Comparison of ENCODE assay signal across 15 cellular contexts in the genomic region with DNA sequence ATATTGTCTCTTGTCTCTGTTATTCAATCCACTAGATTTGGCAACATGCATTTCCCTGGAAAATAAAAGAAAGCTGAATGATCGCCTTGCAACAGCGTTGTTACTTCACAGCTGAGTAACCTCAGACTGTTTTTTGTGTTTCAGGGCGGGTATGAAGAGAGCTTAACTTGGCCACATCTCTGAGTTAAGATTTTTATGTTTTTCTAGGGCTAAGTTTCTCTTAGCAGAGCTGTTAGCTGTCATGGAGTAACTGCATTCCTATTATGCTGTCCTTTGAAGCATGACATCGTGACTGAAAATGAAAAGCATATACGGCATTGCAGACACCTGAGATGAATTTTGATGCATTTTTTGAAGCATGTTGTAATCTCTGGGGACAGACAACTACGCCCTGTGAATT.
DNase-seq lines count a peak whose midpoint lies in the region; ATAC-seq and TF ChIP-seq lines count a peak whose summit lies in the region.
"Had no signal": no experiment of that assay in that cellular context is flagged by ENCODE, and none has a peak within 500 bp of the region (broad histone marks: within the 10 kb centered on the region; RNA-seq: fewer than 3 reads in every experiment).

No MANE protein-coding gene starts in this region.

- intact Hi-C loops in Right ventricle myocardium inferior (cut with DNase I) = no loop called here
- intact Hi-C loops in right cardiac atrium (cut with DNase I) = no loop called here
- intact Hi-C loops in thyroid gland (cut with DNase I) = no loop called here

- no peak overlapping the region for H3K4me2 ChIP-seq in hepatocyte

- TF ChIP-seq CTCF in thyroid gland (IDR thresholded peaks at IDR 0.05) (no peak), hepatocyte (IDR thresholded peaks at IDR 0.05; ENCODE audit: poor library complexity) (no peak)

- H3K9me3 ChIP-seq in right cardiac atrium (ENCODE audit: control insufficient read depth, low read length) (no peaks in the 10 kb centered on the region), thyroid gland (no peaks in the 10 kb centered on the region), hepatocyte (ENCODE audit: low read depth) (no peaks in the 10 kb centered on the region)
- H3K9me3 ChIP-seq: psoas muscle, vagina had no signal

- no peaks in the 10 kb centered on the region for H3K79me2 ChIP-seq in hepatocyte

- H3K27ac ChIP-seq in right cardiac atrium (ENCODE audit: low read length) (no peak overlapping the region), thyroid gland (peak overlapping the region; percentile 20 to 41 (median 41)), hepatocyte (no peak overlapping the region)
- H3K27ac ChIP-seq: psoas muscle, vagina had no signal

- H3K36me3 ChIP-seq in thyroid gland (no peaks in the 10 kb centered on the region), hepatocyte (replicated peaks; ENCODE audit: insufficient read depth, low read depth) (no peaks in the 10 kb centered on the region)
- H3K36me3 ChIP-seq: vagina had no signal

- ATAC-seq in Right ventricle myocardium inferior (peak; percentile 44), right cardiac atrium (no peak), left lobe of liver (no peak)
- ATAC-seq: psoas muscle had no signal

- H3K4me1 ChIP-seq in right cardiac atrium (ENCODE audit: control insufficient read depth, insufficient read depth, low read length) (no peaks in the 10 kb centered on the region), thyroid gland (no peaks in the 10 kb centered on the region), hepatocyte (ENCODE audit: insufficient read depth) (no peaks in the 10 kb centered on the region)
- H3K4me1 ChIP-seq: psoas muscle, vagina had no signal

- TF ChIP-seq POLR2A in thyroid gland (IDR thresholded peaks at IDR 0.05) = no peak

- DNase-seq in Right ventricle myocardium inferior (ENCODE audit: missing footprints) (no peak), right cardiac atrium (no peak), amniotic epithelial cell (ENCODE audit: low read depth) (peak; percentile 13), iris pigment epithelial cell (ENCODE audit: low read depth) (peak; percentile 16), thyroid gland (peak; percentile 18 to 20), left lobe of liver (ENCODE audit: low spot score) (no peak), hepatocyte (ENCODE audit: low spot score) (no peak)
- no peak for DNase-seq in activated naive CD4-positive, alpha-beta T cell treated with Interleukin-2 at 50 U/mL for 16 hours
- DNase-seq: activated CD8-positive, alpha-beta memory T cell treated with anti-CD3 and anti-CD28 coated beads, Interleukin-2, amount 50 U/mL, for 48 hours; cortex of kidney; HFFc6; NCI-H526; psoas muscle; stimulated activated CD4-positive, alpha-beta T cell treated with anti-CD3 and anti-CD28 coated beads, Interleukin-1b, Interleukin-23, amount 100 ng/mL, for 48 hours had no signal

- H3K4me3 ChIP-seq in right cardiac atrium (ENCODE audit: low read length) (no peak overlapping the region), thyroid gland (replicated peaks in 1 of 3) (no peak overlapping the region), hepatocyte (no peak overlapping the region)
- H3K4me3 ChIP-seq: psoas muscle, vagina had no signal

- no peaks in the 10 kb centered on the region for H3K9me2 ChIP-seq in hepatocyte (replicated peaks; ENCODE audit: insufficient read depth)

- H2AFZ ChIP-seq in hepatocyte = no peak overlapping the region

- no peaks in the 10 kb centered on the region for H4K20me1 ChIP-seq in hepatocyte (ENCODE audit: insufficient read depth, poor library complexity, severe bottlenecking)

- H3K27me3 ChIP-seq in right cardiac atrium (ENCODE audit: control insufficient read depth, insufficient read depth) = no peaks in the 10 kb centered on the region
- no peaks in the 10 kb centered on the region for H3K27me3 ChIP-seq in thyroid gland
- no peaks in the 10 kb centered on the region for H3K27me3 ChIP-seq in hepatocyte
- H3K27me3 ChIP-seq: vagina had no signal

- 52% methylated on average over 6 of the region's 6 CpGs for WGBS in right cardiac atrium
- 11 to 20% methylated on average over 6 of the region's 6 CpGs for WGBS in thyroid gland, 2 donors
- 78% methylated on average over 6 of the region's 6 CpGs for WGBS in hepatocyte (ENCODE audit: low lambda C conversion rate, missing lambda C conversion rate)

Comparison
In these comparisons a context has a peak if more than half of its experiments do, and no peak if none do; other contexts are left out.
1. DNase-seq: peak in amniotic epithelial cell (single experiment), iris pigment epithelial cell (single experiment) and thyroid gland (2 of 2); none in Right ventricle myocardium inferior (single experiment), right cardiac atrium (0 of 3), left lobe of liver (single experiment), hepatocyte (single experiment) and activated naive CD4-positive, alpha-beta T cell treated with Interleukin-2 at 50 U/mL for 16 hours (single experiment).
2. H3K27ac ChIP-seq: peak in thyroid gland (3 of 3); none in right cardiac atrium (single experiment) and hepatocyte (single experiment).